ENCODE assay signal across 8 cellular contexts in the genomic region with DNA sequence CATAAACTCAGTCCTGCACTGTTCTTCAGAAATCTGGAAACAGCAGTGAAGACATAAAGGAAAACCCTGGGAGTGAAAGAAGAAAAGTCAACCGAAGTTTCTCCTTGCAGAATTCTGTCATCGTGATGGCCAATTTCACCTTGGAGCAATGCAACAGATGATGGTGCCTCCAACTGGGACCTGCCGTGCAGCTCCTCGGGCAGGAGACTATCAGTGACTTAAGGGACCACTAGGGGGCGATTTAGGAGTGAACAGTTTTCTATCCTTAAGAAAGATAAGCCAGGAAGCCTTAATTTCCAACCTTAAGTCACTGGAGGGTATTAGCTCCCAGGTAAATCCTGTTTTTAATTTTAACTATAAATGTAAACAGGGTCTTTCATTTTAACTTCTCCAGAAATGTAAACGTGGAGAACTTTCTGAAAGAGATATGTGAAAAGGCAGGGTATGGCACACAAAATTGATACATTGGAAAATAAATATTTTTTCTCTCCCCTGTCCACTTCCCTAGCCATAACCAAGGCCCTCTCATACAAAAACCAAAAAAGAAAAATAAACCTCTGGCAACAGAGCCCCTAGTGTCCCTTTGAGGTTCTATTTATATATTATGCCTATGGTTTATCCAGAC.
DNase-seq lines count a peak whose midpoint lies in the region; ATAC-seq and TF ChIP-seq lines count a peak whose summit lies in the region.

No MANE protein-coding gene starts in this region.

- ATAC-seq in GM18520 (IDR thresholded peaks at IDR 0.05; ENCODE audit: unreplicated experiment) (peak; percentile 41), HG03139 (IDR thresholded peaks at IDR 0.05; ENCODE audit: unreplicated experiment) (peak; percentile 65), right cardiac atrium (peak; percentile 61 to 73)

- TF ChIP-seq CTCF in BE2C (IDR thresholded peaks at IDR 0.05; ENCODE audit: low read depth, low read length) (peak; percentile 84), adrenal gland (IDR thresholded peaks at IDR 0.05) (peak; percentile 60 to 76 (median 70))

- H3K9ac ChIP-seq in skeletal muscle tissue (ENCODE audit: low read depth in 1 of 3, low read length in 3 of 3) = peak overlapping the region in 1 of 3 donors; percentile 42

- 9 to 17% (median 14%) methylated on average over 6 of the region's 6 CpGs for WGBS in adrenal gland, 4 donors
- WGBS in right cardiac atrium = 14% methylated on average over 6 of the region's 6 CpGs

- intact Hi-C loops in adrenal gland (cut with DNase I) = loop anchor here (5.0 kb wide), 1 partner anchor 339 kb away; no protein-coding TSS in a partner anchor
- intact Hi-C loops in right cardiac atrium (cut with DNase I) = loop anchor here (5.0 to 10.0 kb wide), 4 partner anchors 114 to 404 kb away; partner anchors contain the start of gene PDZRN3 (in 1 of the 4)

- H3K9me3 ChIP-seq in BE2C = no peaks in the 10 kb centered on the region
- H3K9me3 ChIP-seq in adrenal gland (replicated peaks in 1 of 3) = no peaks in the 10 kb centered on the region
- no peaks in the 10 kb centered on the region for H3K9me3 ChIP-seq in right cardiac atrium (ENCODE audit: control insufficient read depth, low read length)
- H3K9me3 ChIP-seq in skeletal muscle tissue (ENCODE audit: control insufficient read depth in 3 of 3, low read length in 3 of 3) = no peaks in the 10 kb centered on the region

- H3K4me1 ChIP-seq in BE2C (peaks cover 18% of the 10 kb centered on the region), adrenal gland (replicated peaks in 1 of 2) (peaks cover 5 to 25% of the 10 kb centered on the region in 2 donors), right cardiac atrium (ENCODE audit: control insufficient read depth, insufficient read depth, low read length) (peaks cover 3% of the 10 kb centered on the region), skeletal muscle tissue (ENCODE audit: control insufficient read depth in 3 of 3, insufficient read depth in 3 of 3, low read length in 3 of 3) (peaks cover 20 to 32% (median 27%) of the 10 kb centered on the region in 3 donors)

- peak; percentile 64 for DNase-seq in BE2C
- DNase-seq in NCI-H446 (lab: John Stamatoyannopoulos, UW) = peak; percentile 1 to 70
- peak; percentile 50 to 70 (median 65) for DNase-seq in adrenal gland
- peak in 1 of 3 donors; percentile 62 for DNase-seq in right cardiac atrium
- no peak for DNase-seq in effector CD8-positive, alpha-beta T cell (lab: John Stamatoyannopoulos, UW)

- H3K36me3 ChIP-seq in BE2C (no peaks in the 10 kb centered on the region), adrenal gland (replicated peaks in 1 of 2) (no peaks in the 10 kb centered on the region), skeletal muscle tissue (ENCODE audit: control insufficient read depth in 3 of 3, insufficient read depth in 3 of 3, low read length in 3 of 3) (no peaks in the 10 kb centered on the region)

- H3K4me3 ChIP-seq in BE2C (ENCODE audit: low read depth, low read length) (no peak overlapping the region), adrenal gland (no peak overlapping the region), right cardiac atrium (ENCODE audit: low read length) (no peak overlapping the region), skeletal muscle tissue (ENCODE audit: low read length in 3 of 3) (no peak overlapping the region)

- H3K27me3 ChIP-seq in BE2C = no peaks in the 10 kb centered on the region
- no peaks in the 10 kb centered on the region for H3K27me3 ChIP-seq in adrenal gland
- H3K27me3 ChIP-seq in right cardiac atrium (ENCODE audit: control insufficient read depth, insufficient read depth) = no peaks in the 10 kb centered on the region
- no peaks in the 10 kb centered on the region for H3K27me3 ChIP-seq in skeletal muscle tissue (ENCODE audit: control insufficient read depth in 3 of 3, insufficient read depth in 3 of 3, low read length in 3 of 3)

- no peak overlapping the region for H3K27ac ChIP-seq in adrenal gland
- H3K27ac ChIP-seq in right cardiac atrium (ENCODE audit: low read length) = no peak overlapping the region
- H3K27ac ChIP-seq in skeletal muscle tissue (ENCODE audit: low read depth, low read length) = peak overlapping the region; percentile 16

- TF ChIP-seq POLR2A in adrenal gland (IDR thresholded peaks at IDR 0.05) = no peak
